Comparison of ENCODE assay signal across 8 cellular contexts in the genomic region with DNA sequence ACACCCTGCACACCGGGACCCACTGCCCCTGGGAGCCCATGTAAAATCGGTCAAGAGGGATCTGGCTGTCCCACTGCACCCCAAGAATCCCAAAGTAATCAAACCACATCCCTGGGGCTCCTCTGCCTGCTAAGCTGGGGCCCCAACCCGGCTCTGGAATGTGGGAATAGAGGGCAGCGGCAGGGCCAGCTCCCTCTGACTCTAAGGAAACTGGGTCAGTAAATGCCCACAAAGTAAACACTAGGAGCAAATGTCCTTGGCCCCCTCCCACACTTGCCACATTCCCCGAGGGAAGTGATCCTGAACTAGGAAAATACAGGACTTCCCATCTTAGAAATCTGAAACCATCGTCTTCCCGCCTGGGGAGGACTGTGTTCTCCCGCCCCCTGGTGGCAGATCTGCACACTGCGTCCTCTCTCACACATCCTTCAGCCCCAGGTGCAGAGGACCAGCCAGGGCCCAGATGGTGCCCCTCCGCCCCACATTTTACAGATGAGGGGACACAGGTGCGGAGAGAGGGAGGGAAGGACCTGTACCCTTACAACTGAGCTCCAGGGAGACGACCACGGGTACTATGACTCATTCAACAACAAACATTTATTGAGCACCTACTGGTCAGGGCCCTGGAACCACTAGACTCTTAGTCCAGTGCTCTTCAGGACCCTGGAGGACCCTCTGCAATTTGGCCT. TPM values are rescaled to one million over a fixed set of nuclear protein-coding genes. Genes with fewer than 3 reads are reported as not detected.
DNase-seq lines count a peak whose midpoint lies in the region; ATAC-seq and TF ChIP-seq lines count a peak whose summit lies in the region.

No MANE protein-coding gene starts in this region.

- no peaks in the 10 kb centered on the region for H3K27me3 ChIP-seq in HAP-1 (ENCODE audit: low read depth)
- no peaks in the 10 kb centered on the region for H3K27me3 ChIP-seq in effector memory CD4-positive, alpha-beta T cell (replicated peaks; ENCODE audit: control insufficient read depth, insufficient read depth, low read length, poor library complexity, severe bottlenecking)

- DNase-seq in AG09319 (ENCODE audit: extremely low read depth, low read depth) = peak; percentile 38
- DNase-seq in HAP-1 (ENCODE audit: low spot score in 2 of 2) = peak; percentile 76 to 90
- DNase-seq in NCI-H524 (lab: John Stamatoyannopoulos, UW) = peak; percentile 66 to 82
- peak; percentile 82 for DNase-seq in activated CD4-positive, alpha-beta memory T cell treated with anti-CD3 and anti-CD28 coated beads for 36 hours
- peak; percentile 32 to 58 (median 38) for DNase-seq in effector memory CD4-positive, alpha-beta T cell
- DNase-seq in medulla oblongata (ENCODE audit: extremely low spot score) = peak; percentile 86
- DNase-seq in stimulated activated CD8-positive, alpha-beta memory T cell treated with anti-CD3 and anti-CD28 coated beads, Interleukin-15, amount 100 ng/mL, for 1 hour (ENCODE audit: low read depth) = peak; percentile 64

- H3K27ac ChIP-seq in effector memory CD4-positive, alpha-beta T cell (ENCODE audit: insufficient read depth, low read length, poor library complexity, severe bottlenecking) = no peak overlapping the region

- H3K36me3 Mint-ChIP-seq in activated CD4-positive, alpha-beta memory T cell treated with anti-CD3 and anti-CD28 coated beads for 36 hours = no peaks in the 10 kb centered on the region

- peak; percentile 97 for TF ChIP-seq CTCF in AG09319 (IDR thresholded peaks at IDR 0.05; ENCODE audit: low read depth, low read length)

- peaks cover 4% of the 10 kb centered on the region for H3K4me1 ChIP-seq in HAP-1
- no peaks in the 10 kb centered on the region for H3K4me1 ChIP-seq in effector memory CD4-positive, alpha-beta T cell (ENCODE audit: control insufficient read depth, insufficient read depth, low read length, poor library complexity, severe bottlenecking)

- H3K27me3 Mint-ChIP-seq in activated CD4-positive, alpha-beta memory T cell treated with anti-CD3 and anti-CD28 coated beads for 36 hours = no peaks in the 10 kb centered on the region

- intact Hi-C loops in activated CD4-positive, alpha-beta memory T cell treated with anti-CD3 and anti-CD28 coated beads for 36 hours (cut with micrococcal nuclease) = loop anchor here (1.0 kb wide), 1 partner anchor 63 kb away; no protein-coding TSS in a partner anchor

- H3K4me1 Mint-ChIP-seq in activated CD4-positive, alpha-beta memory T cell treated with anti-CD3 and anti-CD28 coated beads for 36 hours (ENCODE audit: low read depth) = peaks cover 3% of the 10 kb centered on the region

- no peaks in the 10 kb centered on the region for H3K9me3 ChIP-seq in HAP-1
- no peaks in the 10 kb centered on the region for H3K9me3 ChIP-seq in effector memory CD4-positive, alpha-beta T cell (ENCODE audit: control insufficient read depth, low read length)

- in situ Hi-C loops in HAP-1 (cut with MboI; ENCODE audit: low sequenced_read_pairs) = loop anchor here (5.0 kb wide), 1 partner anchor 64 kb away; no protein-coding TSS in a partner anchor

- H3K9me3 Mint-ChIP-seq in activated CD4-positive, alpha-beta memory T cell treated with anti-CD3 and anti-CD28 coated beads for 36 hours = no peaks in the 10 kb centered on the region

- no peak overlapping the region for H3K4me3 ChIP-seq in HAP-1
- H3K4me3 ChIP-seq in effector memory CD4-positive, alpha-beta T cell (ENCODE audit: insufficient read depth, low read depth, low read length, poor library complexity, severe bottlenecking) = no peak overlapping the region

- H3K27ac Mint-ChIP-seq in activated CD4-positive, alpha-beta memory T cell treated with anti-CD3 and anti-CD28 coated beads for 36 hours = peak overlapping the region; percentile 31

- no peak for ATAC-seq in HG02623 (IDR thresholded peaks at IDR 0.05; ENCODE audit: unreplicated experiment)

- POLR2A ChIA-PET in activated CD4-positive, alpha-beta memory T cell treated with anti-CD3 and anti-CD28 coated beads for 36 hours (lab: Charles Lee) = no interaction called here

- H3K36me3 ChIP-seq in HAP-1 (replicated peaks) = peaks cover 22% of the 10 kb centered on the region
- no peaks in the 10 kb centered on the region for H3K36me3 ChIP-seq in effector memory CD4-positive, alpha-beta T cell (ENCODE audit: control insufficient read depth, insufficient read depth, low read length)

- no peak overlapping the region for H3K4me3 Mint-ChIP-seq in activated CD4-positive, alpha-beta memory T cell treated with anti-CD3 and anti-CD28 coated beads for 36 hours

- CTCF ChIA-PET in activated CD4-positive, alpha-beta memory T cell treated with anti-CD3 and anti-CD28 coated beads for 36 hours (lab: Charles Lee) = interaction anchor here (0.6 to 7.1 kb wide), 20 partner anchors 9 to 1134 kb away, joined by 3 to 65 read pairs (median 4); partner anchors contain the start of genes EIF1, HAP1, JUP and P3H4

RNA-seq across cellular contexts. Expression of gene P3H4, which starts 10.2 kb away (rescaled TPM):
- 1 to 10 TPM; 2.5 to 2.9 TPM for total RNA-seq in activated CD4-positive, alpha-beta memory T cell treated with anti-CD3 and anti-CD28 coated beads for 36 hours

RNA-seq across cellular contexts. Expression of gene FKBP10, which starts 11.3 kb away (rescaled TPM):
- 1 to 10 TPM in 1 of 2 experiments, under 1 TPM in 1; 0.76 to 1.4 TPM for total RNA-seq in activated CD4-positive, alpha-beta memory T cell treated with anti-CD3 and anti-CD28 coated beads for 36 hours

RNA-seq across cellular contexts. Expression of gene JUP, which starts 15.0 kb away (rescaled TPM):
- total RNA-seq in activated CD4-positive, alpha-beta memory T cell treated with anti-CD3 and anti-CD28 coated beads for 36 hours = under 1 TPM; 0.12 to 0.29 TPM

RNA-seq across cellular contexts. Expression of gene NT5C3B, which starts 34.5 kb away (rescaled TPM):
- 10 to 100 TPM; 29.0 to 29.5 TPM for total RNA-seq in activated CD4-positive, alpha-beta memory T cell treated with anti-CD3 and anti-CD28 coated beads for 36 hours

RNA-seq across cellular contexts. Expression of gene KLHL10, which starts 36.1 kb away (rescaled TPM):
- under 1 TPM; 0.12 to 0.29 TPM for total RNA-seq in activated CD4-positive, alpha-beta memory T cell treated with anti-CD3 and anti-CD28 coated beads for 36 hours
